Comparison of ENCODE assay signal across 12 cellular contexts in genomic region chr11:9208726-9209501, GRCh38. TPM values are rescaled to one million over a fixed set of nuclear protein-coding genes. Genes with fewer than 3 reads are reported as not detected.
A peak's percentile ranks its signal among the peaks of the same experiment; 100 is the strongest.
DNase-seq lines count a peak whose midpoint lies in the region; ATAC-seq lines count a peak whose summit lies in the region.
"Had no signal": no experiment of that assay in that cellular context is flagged by ENCODE, and none has a peak within 500 bp of the region (broad histone marks: within the 10 kb centered on the region; RNA-seq: fewer than 3 reads in every experiment).

No MANE protein-coding gene starts in this region.

- peak; percentile 31 to 44 for ATAC-seq in activated T-cell treated with anti-CD3 and anti-CD28 coated beads, Interleukin-2, amount 50 U/mL, for 4 hours
- ATAC-seq in HG03066 (IDR thresholded peaks at IDR 0.05; ENCODE audit: low read depth, unreplicated experiment) (peak; percentile 49), GM18858 (IDR thresholded peaks at IDR 0.05; ENCODE audit: unreplicated experiment) (no peak)
- ATAC-seq in stimulated activated memory B cell treated with anti-CD40 and anti-IgM and Interleukin-4, amounts not matched to agents 10 μg/mL and 1 μg/mL and 100 μg/mL, for 72 hours = peak; percentile 68
- ATAC-seq: gastrocnemius medialis had no signal

- intact Hi-C loops in activated T-helper 2 cell treated with anti-CD3 and anti-CD28 coated beads, Interferon-gamma antibody, Interleukin-2, Interleukin-4, amounts not matched to agents 10 μg/mL and 5 μg/mL and 100 μg/mL, durations not matched to agents 14 hours and 24 hours and 36 hours (cut with micrococcal nuclease) = loop anchor here (1.0 to 5.0 kb wide), 5 partner anchors 42 to 357 kb away; no protein-coding TSS in a partner anchor

- H3K27ac Mint-ChIP-seq in activated T-helper 2 cell treated with anti-CD3 and anti-CD28 coated beads, Interferon-gamma antibody, Interleukin-2, Interleukin-4, amounts not matched to agents 10 μg/mL and 5 μg/mL and 100 μg/mL, durations not matched to agents 14 hours and 24 hours and 36 hours = peak overlapping the region; percentile 80
- H3K27ac Mint-ChIP-seq in stimulated activated memory B cell treated with anti-CD40 and anti-IgM and Interleukin-4, amounts not matched to agents 10 μg/mL and 1 μg/mL and 100 μg/mL, for 72 hours = peak overlapping the region; percentile 77

- peaks cover 8% of the 10 kb centered on the region for H3K36me3 Mint-ChIP-seq in activated T-cell treated with anti-CD3 and anti-CD28 coated beads, Interleukin-2, amount 50 U/mL, for 4 hours (ENCODE audit: insufficient read depth)
- peaks cover 19% of the 10 kb centered on the region for H3K36me3 Mint-ChIP-seq in activated T-helper 2 cell treated with anti-CD3 and anti-CD28 coated beads, Interferon-gamma antibody, Interleukin-2, Interleukin-4, amounts not matched to agents 10 μg/mL and 5 μg/mL and 100 μg/mL, durations not matched to agents 14 hours and 24 hours and 36 hours (ENCODE audit: low read depth)
- peaks cover 12% of the 10 kb centered on the region for H3K36me3 Mint-ChIP-seq in stimulated activated memory B cell treated with anti-CD40 and anti-IgM and Interleukin-4, amounts not matched to agents 10 μg/mL and 1 μg/mL and 100 μg/mL, for 72 hours

- H3K27me3 Mint-ChIP-seq in activated T-cell treated with anti-CD3 and anti-CD28 coated beads, Interleukin-2, amount 50 U/mL, for 4 hours (ENCODE audit: low read depth) = no peaks in the 10 kb centered on the region
- no peaks in the 10 kb centered on the region for H3K27me3 Mint-ChIP-seq in activated T-helper 2 cell treated with anti-CD3 and anti-CD28 coated beads, Interferon-gamma antibody, Interleukin-2, Interleukin-4, amounts not matched to agents 10 μg/mL and 5 μg/mL and 100 μg/mL, durations not matched to agents 14 hours and 24 hours and 36 hours (ENCODE audit: low read depth)
- H3K27me3 Mint-ChIP-seq in stimulated activated memory B cell treated with anti-CD40 and anti-IgM and Interleukin-4, amounts not matched to agents 10 μg/mL and 1 μg/mL and 100 μg/mL, for 72 hours = no peaks in the 10 kb centered on the region

- H3K4me1 Mint-ChIP-seq in activated T-cell treated with anti-CD3 and anti-CD28 coated beads, Interleukin-2, amount 50 U/mL, for 4 hours (ENCODE audit: low read depth) = peaks cover 54% of the 10 kb centered on the region
- H3K4me1 Mint-ChIP-seq in activated T-helper 2 cell treated with anti-CD3 and anti-CD28 coated beads, Interferon-gamma antibody, Interleukin-2, Interleukin-4, amounts not matched to agents 10 μg/mL and 5 μg/mL and 100 μg/mL, durations not matched to agents 14 hours and 24 hours and 36 hours (ENCODE audit: low read depth) = peaks cover 60% of the 10 kb centered on the region
- peaks cover 54% of the 10 kb centered on the region for H3K4me1 Mint-ChIP-seq in stimulated activated memory B cell treated with anti-CD40 and anti-IgM and Interleukin-4, amounts not matched to agents 10 μg/mL and 1 μg/mL and 100 μg/mL, for 72 hours

- DNase-seq in activated T-cell treated with anti-CD3 and anti-CD28 coated beads, Interleukin-2, amount 50 U/mL, for 4 hours = no peak
- no peak for DNase-seq in activated T-cell treated with anti-CD3 and anti-CD28 coated beads, Interleukin-2, amount 50 U/mL, for 48 hours
- DNase-seq in activated T-helper 2 cell treated with anti-CD3 and anti-CD28 coated beads, Interferon-gamma antibody, Interleukin-2, Interleukin-4, amounts not matched to agents 10 μg/mL and 5 μg/mL and 100 μg/mL, durations not matched to agents 14 hours and 24 hours and 36 hours (ENCODE audit: low spot score) = no peak
- DNase-seq in NCI-H2029 (lab: John Stamatoyannopoulos, UW) = no peak
- DNase-seq in stimulated activated CD4-positive, alpha-beta T cell treated with anti-CD3 and anti-CD28 coated beads, Interleukin-1b, Interleukin-23, amount 100 ng/mL, for 48 hours = no peak
- DNase-seq: brain microvascular endothelial cell; gastrocnemius medialis; NCI-H2107; stimulated activated CD4-positive, alpha-beta T cell treated with anti-CD3 and anti-CD28 coated beads, Interleukin-4, amount 100 ng/mL, for 1 hour had no signal

- H3K4me3 Mint-ChIP-seq in activated T-cell treated with anti-CD3 and anti-CD28 coated beads, Interleukin-2, amount 50 U/mL, for 4 hours = peak overlapping the region; percentile 15
- peak overlapping the region; percentile 47 for H3K4me3 Mint-ChIP-seq in activated T-helper 2 cell treated with anti-CD3 and anti-CD28 coated beads, Interferon-gamma antibody, Interleukin-2, Interleukin-4, amounts not matched to agents 10 μg/mL and 5 μg/mL and 100 μg/mL, durations not matched to agents 14 hours and 24 hours and 36 hours (ENCODE audit: low read depth)
- H3K4me3 Mint-ChIP-seq in stimulated activated memory B cell treated with anti-CD40 and anti-IgM and Interleukin-4, amounts not matched to agents 10 μg/mL and 1 μg/mL and 100 μg/mL, for 72 hours = peak overlapping the region; percentile 43

- no peaks in the 10 kb centered on the region for H3K9me3 Mint-ChIP-seq in activated T-cell treated with anti-CD3 and anti-CD28 coated beads, Interleukin-2, amount 50 U/mL, for 4 hours
- peaks cover 6% of the 10 kb centered on the region for H3K9me3 Mint-ChIP-seq in activated T-helper 2 cell treated with anti-CD3 and anti-CD28 coated beads, Interferon-gamma antibody, Interleukin-2, Interleukin-4, amounts not matched to agents 10 μg/mL and 5 μg/mL and 100 μg/mL, durations not matched to agents 14 hours and 24 hours and 36 hours
- H3K9me3 Mint-ChIP-seq in stimulated activated memory B cell treated with anti-CD40 and anti-IgM and Interleukin-4, amounts not matched to agents 10 μg/mL and 1 μg/mL and 100 μg/mL, for 72 hours = no peaks in the 10 kb centered on the region

RNA-seq across cellular contexts. Expression of gene DENND5A, which starts 56.2 kb away (rescaled TPM):
- 10 to 100 TPM; 32.5 to 62.9 (median 44.2) TPM for total RNA-seq in activated T-cell treated with anti-CD3 and anti-CD28 coated beads, Interleukin-2, amount 50 U/mL, for 4 hours
- total RNA-seq in activated T-helper 2 cell treated with anti-CD3 and anti-CD28 coated beads, Interferon-gamma antibody, Interleukin-2, Interleukin-4, amounts not matched to agents 10 μg/mL and 5 μg/mL and 100 μg/mL, durations not matched to agents 14 hours and 24 hours and 36 hours = 56.7 and 61.6 TPM in 2 replicates
